ENCODE assay signal across 12 cellular contexts in the genomic region with DNA sequence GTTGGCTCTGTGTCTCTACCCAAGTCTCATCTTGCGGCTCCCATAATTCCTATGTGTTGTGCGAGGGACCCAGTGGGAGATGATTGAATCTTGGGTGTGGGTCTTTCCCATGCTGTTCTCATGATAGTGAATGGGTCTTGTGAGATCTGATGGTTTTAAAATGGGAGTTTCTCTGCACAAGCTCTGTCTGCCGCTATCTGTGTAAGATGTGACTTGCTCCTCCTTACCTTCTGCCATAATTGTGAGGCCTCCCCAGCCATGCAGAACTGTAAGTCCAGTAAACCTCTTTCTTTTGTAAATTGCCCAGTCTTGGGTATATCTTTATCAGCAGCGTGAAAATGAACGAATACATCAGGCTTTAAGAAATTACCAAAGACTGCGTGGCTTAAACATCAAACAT.
"Had no signal": no experiment of that assay in that cellular context is flagged by ENCODE, and none has a peak within 500 bp of the region (broad histone marks: within the 10 kb centered on the region; RNA-seq: fewer than 3 reads in every experiment).

No MANE protein-coding gene starts in this region.

- FAIRE-seq: keratinocyte had no signal

- DNase-seq: activated effector memory CD4-positive, alpha-beta T cell treated with anti-CD3 and anti-CD28 coated beads, Interleukin-2, amount 50 U/mL, for 16 hours; caudate nucleus; cortex of kidney; effector CD8-positive, alpha-beta T cell; left lung; mesendoderm; posterior cingulate gyrus; SJCRH30; SW 1271; T1000 had no signal

- ATAC-seq: gastroesophageal sphincter, left lung had no signal
